30 cellular contexts compared by ENCODE assay signal in genomic region chr1:157753611-157754010, GRCh38. TPM values are rescaled to one million over a fixed set of nuclear protein-coding genes. Genes with fewer than 3 reads are reported as not detected.
"Had no signal": no experiment of that assay in that cellular context is flagged by ENCODE, and none has a peak within 500 bp of the region (broad histone marks: within the 10 kb centered on the region; RNA-seq: fewer than 3 reads in every experiment).

No MANE protein-coding gene starts in this region.

- H3K36me3 Mint-ChIP-seq: naive thymus-derived CD4-positive, alpha-beta T cell had no signal

- H3K4me1 ChIP-seq: esophagus muscularis mucosa, gastrocnemius medialis, heart right ventricle, left lung, lower lobe of right lung had no signal

- H3K9me3 ChIP-seq: gastrocnemius medialis, left lung, lower lobe of right lung had no signal

- H3K36me3 ChIP-seq: esophagus muscularis mucosa, gastrocnemius medialis, heart right ventricle, left lung, lower lobe of right lung had no signal

- DNase-seq: dermis blood vessel endothelial cell; dorsolateral prefrontal cortex; effector CD4-positive, alpha-beta T cell; effector memory CD4-positive, alpha-beta T cell; foreskin fibroblast; foreskin melanocyte; gastrocnemius medialis; glutamatergic neuron; head of caudate nucleus; heart right ventricle; hippocampal formation; immature natural killer cell; islet precursor cell; kidney; kidney glomerular epithelial cell; left cardiac atrium; left lung; left ventricle myocardium superior; lower lobe of right lung; mesenchymal stem cell; midbrain; naive thymus-derived CD4-positive, alpha-beta T cell had no signal

- FAIRE-seq: colon, endothelial cell of umbilical vein, kidney had no signal

- H3K4me3 ChIP-seq: coronary artery, dorsolateral prefrontal cortex, esophagus muscularis mucosa, gastrocnemius medialis, heart right ventricle, left lung, lower lobe of right lung had no signal

- H3K4me3 Mint-ChIP-seq: immature natural killer cell; naive thymus-derived CD4-positive, alpha-beta T cell had no signal

- H3K27me3 ChIP-seq: esophagus muscularis mucosa, gastrocnemius medialis, left lung had no signal

- H3K4me1 Mint-ChIP-seq: naive thymus-derived CD4-positive, alpha-beta T cell had no signal

- H3K27ac ChIP-seq: coronary artery, dorsolateral prefrontal cortex, esophagus muscularis mucosa, gastrocnemius medialis, heart right ventricle, left lung, lower lobe of right lung had no signal

- H3K27ac Mint-ChIP-seq: immature natural killer cell; naive thymus-derived CD4-positive, alpha-beta T cell had no signal

- ATAC-seq: gastrocnemius medialis; heart right ventricle; left cardiac atrium; left lung; left ventricle myocardium superior; lower lobe of right lung; naive thymus-derived CD4-positive, alpha-beta T cell had no signal

RNA-seq across cellular contexts. Expression of gene FCRL2, which starts 23.3 kb away (rescaled TPM):
- total RNA-seq: dermis blood vessel endothelial cell, endothelial cell of umbilical vein, epithelial cell of proximal tubule, glomerular endothelial cell, left cardiac atrium, left ventricle myocardium superior, lower leg skin, lung microvascular endothelial cell had no signal
- polyA plus RNA-seq: endothelial cell of umbilical vein, immature natural killer cell had no signal

RNA-seq across cellular contexts. Expression of gene FCRL3, which starts 53.0 kb away (rescaled TPM):
- total RNA-seq: dermis blood vessel endothelial cell, endothelial cell of umbilical vein, epithelial cell of proximal tubule, gastrocnemius medialis, glomerular endothelial cell, left ventricle myocardium superior, lower leg skin, lung microvascular endothelial cell had no signal
- polyA plus RNA-seq: endothelial cell of umbilical vein had no signal
